Comparison of ENCODE assay signal across 9 cellular contexts in the genomic region with DNA sequence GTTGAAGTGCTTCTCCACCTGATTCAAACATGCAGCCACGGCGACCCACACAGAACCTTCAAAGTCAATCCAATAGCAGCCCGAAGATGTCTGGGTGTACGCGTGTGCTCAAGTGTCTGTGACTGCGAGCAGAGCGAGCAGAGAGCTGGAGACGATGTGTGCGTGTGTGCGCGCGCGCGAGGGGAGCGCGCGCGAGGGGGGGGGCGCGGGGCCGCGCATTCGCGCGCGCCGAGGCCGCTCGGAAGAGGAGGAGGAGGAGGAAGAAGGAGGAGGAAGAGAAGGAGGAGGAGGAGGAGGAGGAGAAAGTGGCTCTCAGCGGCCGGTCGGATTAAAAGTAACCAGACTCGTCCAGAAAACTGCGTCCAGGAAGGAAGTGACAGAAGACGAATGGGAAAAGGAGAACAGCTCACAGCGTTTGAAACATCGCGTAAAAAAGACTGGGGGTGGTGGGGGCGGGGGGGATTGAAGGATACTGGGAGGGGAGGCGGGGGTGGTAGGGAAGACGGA. TPM values are rescaled to one million over a fixed set of nuclear protein-coding genes. Genes with fewer than 3 reads are reported as not detected.
DNase-seq lines count a peak whose midpoint lies in the region; TF ChIP-seq lines count a peak whose summit lies in the region.
"Had no signal": no experiment of that assay in that cellular context is flagged by ENCODE, and none has a peak within 500 bp of the region (broad histone marks: within the 10 kb centered on the region; RNA-seq: fewer than 3 reads in every experiment).

A gene (minus strand): TSS at position 126 of the 507 bp plus-strand sequence. CDS start 59,396 bp downstream, outside the sequence.

- peaks cover 1% of the 10 kb centered on the region; the same call in 1 of the 2 replicates for H3K27me3 Mint-ChIP-seq in HFFc6 (ENCODE audit: insufficient read depth)
- H3K27me3 Mint-ChIP-seq in activated CD4-positive, alpha-beta memory T cell treated with anti-CD3 and anti-CD28 coated beads for 36 hours: peaks cover 44% of the 10 kb centered on the region

- no peaks in the 10 kb centered on the region for H3K36me3 Mint-ChIP-seq in HFFc6 (ENCODE audit: low read depth)
- no peaks in the 10 kb centered on the region for H3K36me3 Mint-ChIP-seq in activated CD4-positive, alpha-beta memory T cell treated with anti-CD3 and anti-CD28 coated beads for 36 hours

- intact Hi-C loops in activated CD4-positive, alpha-beta memory T cell treated with anti-CD3 and anti-CD28 coated beads for 36 hours (cut with micrococcal nuclease): loop anchor here (5.0 to 10.0 kb wide), 2 partner anchors 158 to 191 kb away; no protein-coding TSS in a partner anchor

- H3K4me3 ChIP-seq in muscle layer of duodenum (ENCODE audit: low read depth in 1 of 2, low read length in 2 of 2): peak within 1 kb of the TSS; percentile 72

- H3K27me3 ChIP-seq in muscle layer of duodenum (ENCODE audit: low read depth, low read length): no peaks in the 10 kb centered on the region

- no peaks in the 10 kb centered on the region for H3K9me3 Mint-ChIP-seq in HFFc6
- H3K9me3 Mint-ChIP-seq in activated CD4-positive, alpha-beta memory T cell treated with anti-CD3 and anti-CD28 coated beads for 36 hours: no peaks in the 10 kb centered on the region

- POLR2A ChIA-PET in activated CD4-positive, alpha-beta memory T cell treated with anti-CD3 and anti-CD28 coated beads for 36 hours (lab: Charles Lee): no interaction called here

- no peaks in the 10 kb centered on the region for H3K36me3 ChIP-seq in muscle layer of duodenum (ENCODE audit: control insufficient read depth in 1 of 2, insufficient read depth in 2 of 2, low read length in 2 of 2)

- H3K27ac Mint-ChIP-seq in HFFc6: peak within 1 kb of the TSS; percentile 99
- no peak within 1 kb of the TSS for H3K27ac Mint-ChIP-seq in activated CD4-positive, alpha-beta memory T cell treated with anti-CD3 and anti-CD28 coated beads for 36 hours

- H3K9me3 ChIP-seq in muscle layer of duodenum (ENCODE audit: control insufficient read depth in 1 of 2, low read length in 2 of 2): no peaks in the 10 kb centered on the region

- peak within 1 kb of the TSS; percentile 98 for H3K4me3 Mint-ChIP-seq in HFFc6
- H3K4me3 Mint-ChIP-seq in activated CD4-positive, alpha-beta memory T cell treated with anti-CD3 and anti-CD28 coated beads for 36 hours: peak within 1 kb of the TSS; percentile 72

- CTCF ChIA-PET in activated CD4-positive, alpha-beta memory T cell treated with anti-CD3 and anti-CD28 coated beads for 36 hours (lab: Charles Lee): no interaction called here

- peaks cover 4 to 19% of the 10 kb centered on the region in 2 donors for H3K4me1 ChIP-seq in muscle layer of duodenum (ENCODE audit: control insufficient read depth in 1 of 2, insufficient read depth in 2 of 2, low read length in 2 of 2)

- no peak for TF ChIP-seq CTCF in HFFc6 (IDR thresholded peaks at IDR 0.05)

- H3K27ac ChIP-seq in muscle layer of duodenum (ENCODE audit: low read length): peak within 1 kb of the TSS; percentile 88

- DNase-seq in NCI-H2107 treated with DMSO at 0.1 percent for 48 hours (lab: John Stamatoyannopoulos, UW; ENCODE audit: unreplicated experiment) (peak; percentile 1), NCI-H2107 (lab: John Stamatoyannopoulos, UW) (no peak), HFFc6 (peak; percentile 82), NCI-H2227 (lab: John Stamatoyannopoulos, UW; ENCODE audit: unreplicated experiment) (peak; percentile 82), fibroblast of peridontal ligament (ENCODE audit: extremely low read depth) (peak; percentile 86), ureter (ENCODE audit: low spot score) (peak; percentile 71)
- peak; percentile 13 for DNase-seq in activated CD4-positive, alpha-beta memory T cell treated with anti-CD3 and anti-CD28 coated beads for 36 hours
- DNase-seq: DND-41 had no signal

- H3K4me1 Mint-ChIP-seq in HFFc6 (ENCODE audit: low read depth): peaks cover 43% of the 10 kb centered on the region
- H3K4me1 Mint-ChIP-seq in activated CD4-positive, alpha-beta memory T cell treated with anti-CD3 and anti-CD28 coated beads for 36 hours (ENCODE audit: low read depth): peaks cover 19% of the 10 kb centered on the region

RNA-seq across cellular contexts. Expression of the gene that starts here (rescaled TPM):
- total RNA-seq in HFFc6 (2021; fragmentation: NEBNext Ultra II Directional; extraction: Animal tissue kit (Norgen Biotek cat#: 25700)): 10 to 100 TPM in 1 of 6 experiments, 1 to 10 TPM in 5; 3.6 to 12.6 (median 9.2) TPM
- under 1 TPM; 0.02 TPM for total RNA-seq in activated CD4-positive, alpha-beta memory T cell treated with anti-CD3 and anti-CD28 coated beads for 36 hours
- 57.7 TPM for total RNA-seq in ureter

Comparison
In these comparisons a context has a peak if more than half of its experiments do, and no peak if none do; other contexts are left out.
1. RNA of the gene that starts here (total RNA-seq): 57.7 TPM in ureter (single experiment) and 3.6 to 12.6 TPM in HFFc6; 0.02 TPM in activated CD4-positive, alpha-beta memory T cell treated with anti-CD3 and anti-CD28 coated beads for 36 hours; every median in the first group is over 4 times any median in the second.
2. Peak in DNase-seq in activated CD4-positive, alpha-beta memory T cell treated with anti-CD3 and anti-CD28 coated beads for 36 hours; RNA of the gene not detected or under 1 TPM.